ENCODE assay signal across 9 cellular contexts in the genomic region with DNA sequence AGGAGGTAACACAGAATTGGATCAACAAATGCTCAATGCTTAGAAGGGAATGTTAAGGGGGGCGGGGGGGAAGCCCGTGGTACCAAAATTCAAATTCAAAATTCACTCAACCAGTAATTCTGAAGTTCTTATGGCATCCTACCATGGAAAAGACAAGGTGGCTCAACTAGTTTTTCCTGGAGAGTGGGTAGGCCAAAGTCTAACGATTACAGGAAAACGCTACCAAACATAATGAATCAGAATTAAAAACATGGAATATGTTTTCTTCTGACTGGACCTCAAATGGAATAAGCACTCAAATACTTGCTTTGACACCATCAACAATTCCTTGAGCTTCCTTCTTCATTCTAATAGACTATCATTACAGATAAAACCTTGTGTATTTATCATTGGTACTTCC. TPM values are rescaled to one million over a fixed set of nuclear protein-coding genes. Genes with fewer than 3 reads are reported as not detected.
DNase-seq lines count a peak whose midpoint lies in the region; ATAC-seq, FAIRE-seq and TF ChIP-seq lines count a peak whose summit lies in the region.
"Had no signal": no experiment of that assay in that cellular context is flagged by ENCODE, and none has a peak within 500 bp of the region (broad histone marks: within the 10 kb centered on the region; RNA-seq: fewer than 3 reads in every experiment).

No MANE protein-coding gene starts in this region.

- H3K4me1 ChIP-seq in DND-41 (ENCODE audit: insufficient read depth, low read length) (peaks cover 71% of the 10 kb centered on the region), OCI-LY1 (ENCODE audit: insufficient read depth, low read length, severe bottlenecking) (peaks cover 47% of the 10 kb centered on the region), neutrophil (ENCODE audit: control insufficient read depth in 1 of 2, insufficient read depth in 1 of 2, low read depth in 1 of 2, low read length in 1 of 2) (peaks cover 76 to 77% of the 10 kb centered on the region in 2 experiments), uterus (peaks cover 14 to 21% of the 10 kb centered on the region in 2 donors)

- no peaks in the 10 kb centered on the region for H3K9me3 ChIP-seq in DND-41 (ENCODE audit: insufficient read depth, low read length, severe bottlenecking)
- H3K9me3 ChIP-seq in OCI-LY1 (ENCODE audit: low read length): no peaks in the 10 kb centered on the region
- H3K9me3 ChIP-seq in neutrophil: no peaks in the 10 kb centered on the region
- no peaks in the 10 kb centered on the region for H3K9me3 ChIP-seq in uterus

- H3K79me2 ChIP-seq in DND-41 (ENCODE audit: insufficient read depth, low read length) (peaks cover 72% of the 10 kb centered on the region), OCI-LY1 (ENCODE audit: insufficient read depth, low read length) (peaks cover 65% of the 10 kb centered on the region)

- H3K27ac Mint-ChIP-seq in endothelial cell (ENCODE audit: unreplicated experiment): peak overlapping the region; percentile 6

- no peak overlapping the region for H2AFZ ChIP-seq in DND-41 (ENCODE audit: low read depth, low read length)
- H2AFZ ChIP-seq in OCI-LY1 (ENCODE audit: low read length): no peak overlapping the region

- TF ChIP-seq POLR2A in GM12892 (IDR thresholded peaks at IDR 0.05; ENCODE audit: low read depth, low read length): no peak
- no peak for TF ChIP-seq POLR2A in uterus (IDR thresholded peaks at IDR 0.05)

- no peaks in the 10 kb centered on the region for H3F3A ChIP-seq in OCI-LY1 (ENCODE audit: insufficient read depth, low read length)

- FAIRE-seq in GM12892 (lab: Jason Lieb, UNC): no peak

- H3K27ac ChIP-seq in DND-41 (ENCODE audit: low read length) (peak overlapping the region; percentile 89), OCI-LY1 (ENCODE audit: low read depth, low read length, poor library complexity, severe bottlenecking) (no peak overlapping the region), neutrophil (peak overlapping the region; percentile 96), uterus (peak overlapping the region in 1 of 2 donors; percentile 93)

- peaks cover 63% of the 10 kb centered on the region for H3K36me3 ChIP-seq in DND-41 (ENCODE audit: insufficient read depth, low read length)
- peaks cover 69% of the 10 kb centered on the region for H3K36me3 ChIP-seq in OCI-LY1 (ENCODE audit: insufficient read depth, low read length)
- no peaks in the 10 kb centered on the region for H3K36me3 ChIP-seq in neutrophil
- H3K36me3 ChIP-seq in uterus: no peaks in the 10 kb centered on the region

- no peaks in the 10 kb centered on the region for H3K9me2 ChIP-seq in OCI-LY1 (ENCODE audit: low read depth, low read length)

- peak overlapping the region; percentile 88 to 93; a peak in 3 of 4 replicates for H3K4me3 ChIP-seq in DND-41 (ENCODE audit: low read depth in 1 of 2, low read length in 2 of 2)
- peak overlapping the region; percentile 99 for H3K4me3 ChIP-seq in OCI-LY1 (ENCODE audit: low read depth, low read length, poor library complexity, severe bottlenecking)
- H3K4me3 ChIP-seq in neutrophil (ENCODE audit: low read depth in 1 of 2, low read length in 1 of 2): no peak overlapping the region
- H3K4me3 ChIP-seq in uterus: no peak overlapping the region

- H3K4me3 Mint-ChIP-seq in endothelial cell (ENCODE audit: unreplicated experiment): peak overlapping the region; percentile 99

- peaks cover 57% of the 10 kb centered on the region for H3K4me1 Mint-ChIP-seq in endothelial cell (ENCODE audit: unreplicated experiment)

- peaks cover 28% of the 10 kb centered on the region for H3K36me3 Mint-ChIP-seq in endothelial cell (ENCODE audit: low read depth, unreplicated experiment)

- H4K20me1 ChIP-seq in DND-41 (ENCODE audit: insufficient read depth, low read length) (peaks cover 62% of the 10 kb centered on the region), OCI-LY1 (ENCODE audit: insufficient read depth, low read length) (peaks cover 5% of the 10 kb centered on the region)

- H3K27me3 ChIP-seq in DND-41 (ENCODE audit: insufficient read depth, low read length, poor library complexity): no peaks in the 10 kb centered on the region
- H3K27me3 ChIP-seq in OCI-LY1 (ENCODE audit: insufficient read depth, low read length): no peaks in the 10 kb centered on the region
- no peaks in the 10 kb centered on the region for H3K27me3 ChIP-seq in neutrophil
- H3K27me3 ChIP-seq in uterus: no peaks in the 10 kb centered on the region

- H3K4me2 ChIP-seq in DND-41 (ENCODE audit: insufficient read depth, low read length) (peak overlapping the region; percentile 98), OCI-LY1 (ENCODE audit: low read length) (peak overlapping the region; percentile 80)

- ATAC-seq in DND-41 (ENCODE audit: insufficient read depth, low read depth) (no peak), HG03108 (IDR thresholded peaks at IDR 0.05; ENCODE audit: unreplicated experiment) (no peak)

- TF ChIP-seq CTCF in DND-41 (IDR thresholded peaks at IDR 0.05; ENCODE audit: borderline replicate concordance, extremely low read depth, low read length, poor library complexity, severe bottlenecking) (no peak), OCI-LY1 (IDR thresholded peaks at IDR 0.05; ENCODE audit: low read length) (no peak), endothelial cell (IDR thresholded peaks at IDR 0.05; ENCODE audit: unreplicated experiment) (no peak), neutrophil (IDR thresholded peaks at IDR 0.05) (no peak), uterus (IDR thresholded peaks at IDR 0.05) (no peak)

- DNase-seq in DND-41 (no peak), endothelial cell (ENCODE audit: low spot score) (no peak), GM12892 (ENCODE audit: insufficient read length) (no peak), OCI-M2 (lab: John Stamatoyannopoulos, UW; ENCODE audit: unreplicated experiment) (no peak), uterus (no peak)

- H3K27me3 Mint-ChIP-seq in endothelial cell (ENCODE audit: unreplicated experiment): peaks cover 13% of the 10 kb centered on the region

- no peaks in the 10 kb centered on the region for H3K9me3 Mint-ChIP-seq in endothelial cell (ENCODE audit: unreplicated experiment)

- intact Hi-C loops in uterus (cut with DNase I; ENCODE audit: low total_unique reads): loop anchor here (10.0 kb wide), 1 partner anchor 88 kb away; the partner anchor contains the start of gene BAZ2A

- H3K9ac ChIP-seq in DND-41 (ENCODE audit: low read depth, low read length) (peak overlapping the region; percentile 85), OCI-LY1 (ENCODE audit: low read length) (peak overlapping the region; percentile 100; the same call in 1 of the 2 replicates)

RNA-seq across cellular contexts. Expression of gene NACA, which starts 2.3 kb away (rescaled TPM):
- total RNA-seq in endothelial cell (ENCODE audit: unreplicated experiment): 687 TPM
- 3,019 TPM for polyA plus RNA-seq in GM12892 (2012; ENCODE audit: missing spikeins)
- total RNA-seq in uterus: 1,000 to 10,000 TPM in 2 of 4 donors, 100 to 1,000 TPM in 2; 942 to 2,684 (median 1,304) TPM

RNA-seq across cellular contexts. Expression of gene PRIM1, which starts 29.3 kb away (rescaled TPM):
- total RNA-seq in endothelial cell (ENCODE audit: unreplicated experiment): 11.2 TPM
- 48.3 TPM for polyA plus RNA-seq in GM12892 (2012; ENCODE audit: missing spikeins)
- 10 to 100 TPM in 2 of 4 donors, 1 to 10 TPM in 1, not detected in 1; 6.0 to 71.7 (median 28.6) TPM for total RNA-seq in uterus

RNA-seq across cellular contexts. Expression of gene PTGES3, which starts 34.7 kb away (rescaled TPM):
- total RNA-seq in endothelial cell (ENCODE audit: unreplicated experiment) (165 TPM), uterus (100 to 1,000 TPM in 3 of 4 donors, 10 to 100 TPM in 1; 80.7 to 236 (median 141) TPM)
- 297 TPM for polyA plus RNA-seq in GM12892 (2012; ENCODE audit: missing spikeins)

RNA-seq across cellular contexts. Expression of gene HSD17B6, which starts 40.3 kb away (rescaled TPM):
- 1.8 TPM for total RNA-seq in endothelial cell (ENCODE audit: unreplicated experiment)
- polyA plus RNA-seq in GM12892 (2012; ENCODE audit: missing spikeins): 0.91 TPM
- total RNA-seq in uterus: 10 to 100 TPM in 1 of 4 donors, 1 to 10 TPM in 3; 2.4 to 10.5 (median 7.3) TPM
- total RNA-seq: lung microvascular endothelial cell had no signal

Comparison
In these comparisons a context has a peak if more than half of its experiments do, and no peak if none do; other contexts are left out.
1. H3K4me3 ChIP-seq: peak in DND-41 (2 of 2) and OCI-LY1 (single experiment); none in neutrophil (0 of 2) and uterus (0 of 2).